In genomic region chr19:17282488-17283256, GRCh38 we compare ENCODE assay signal across 8 cellular contexts. TPM values are rescaled to one million over a fixed set of nuclear protein-coding genes. Genes with fewer than 3 reads are reported as not detected.
A peak's percentile ranks its signal among the peaks of the same experiment; 100 is the strongest.
DNase-seq lines count a peak whose midpoint lies in the region; ATAC-seq and TF ChIP-seq lines count a peak whose summit lies in the region.

No MANE protein-coding gene starts in this region.

- H3K4me1 ChIP-seq in HCT116 (ENCODE audit: control insufficient read depth in 1 of 2, insufficient read depth in 2 of 2, low read length in 2 of 2), result peaks cover 0 to 27% of the 10 kb centered on the region in 2 experiments; a peak in 2 of 4 replicates
- peaks cover 5 to 8% (median 6%) of the 10 kb centered on the region in 3 donors for H3K4me1 ChIP-seq in skeletal muscle tissue (ENCODE audit: control insufficient read depth in 3 of 3, insufficient read depth in 3 of 3, low read length in 3 of 3)

- H3K27ac ChIP-seq in HCT116 (ENCODE audit: low read depth, low read length), result peak overlapping the region; percentile 74
- no peak overlapping the region for H3K27ac ChIP-seq in skeletal muscle tissue (ENCODE audit: low read depth, low read length)

- peaks cover 12% of the 10 kb centered on the region; the same call in 1 of the 2 replicates for H3K79me2 ChIP-seq in HCT116 (ENCODE audit: insufficient read depth, low read length)

- POLR2A ChIA-PET in HCT116 (lab: Charles Lee), result interaction anchor here (0.7 to 2.3 kb wide), 2 partner anchors 16 to 1186 kb away, joined by 3 to 8 read pairs; partner anchors contain the start of gene BABAM1

- H3K9me3 ChIP-seq in HCT116 (ENCODE audit: control insufficient read depth in 1 of 2, insufficient read depth in 1 of 2, low read depth in 1 of 2, low read length in 2 of 2), result no peaks in the 10 kb centered on the region
- no peaks in the 10 kb centered on the region for H3K9me3 ChIP-seq in iPS-18c (ENCODE audit: control insufficient read depth, insufficient read depth, low read length)
- no peaks in the 10 kb centered on the region for H3K9me3 ChIP-seq in skeletal muscle tissue (ENCODE audit: control insufficient read depth in 3 of 3, low read length in 3 of 3)

- peak overlapping the region; percentile 82 for H3K4me2 ChIP-seq in HCT116 (ENCODE audit: low read length)

- TF ChIP-seq POLR2A in HCT116 (IDR thresholded peaks at IDR 0.05; ENCODE audit: borderline replicate concordance, extremely low read depth, insufficient read depth, insufficient read length), result peak; percentile 40

- H4K20me1 ChIP-seq in HCT116 (ENCODE audit: insufficient read depth), result no peaks in the 10 kb centered on the region

- DNase-seq in DMS79 treated with DMSO at 0.1 percent for 48 hours (lab: John Stamatoyannopoulos, UW), result peak; percentile 77
- DNase-seq in HCT116 (ENCODE audit: low read depth, low spot score), result peak; percentile 57
- peak; percentile 71 for DNase-seq in NCI-H2029 (lab: John Stamatoyannopoulos, UW)
- peak; percentile 77 for DNase-seq in T1000 (lab: John Stamatoyannopoulos, UW)
- DNase-seq in astrocyte of the spinal cord (ENCODE audit: low read depth, low spot score), result peak; percentile 65

- TF ChIP-seq CTCF in HCT116 (IDR thresholded peaks at IDR 0.05 in 2 of 3, conservative IDR thresholded peaks at IDR 0.05 in 1 of 3; ENCODE audit: borderline replicate concordance in 1 of 3, insufficient read depth in 1 of 3, low read depth in 2 of 3, low read length in 2 of 3), result peak; percentile 83 to 93 (median 91)
- peak; percentile 92 for TF ChIP-seq CTCF in astrocyte of the spinal cord (IDR thresholded peaks at IDR 0.05; ENCODE audit: low read depth, low read length)

- ATAC-seq in HCT116, result peak; percentile 88
- no peak for ATAC-seq in HG03442 (IDR thresholded peaks at IDR 0.05; ENCODE audit: unreplicated experiment)

- intact Hi-C loops in HCT116 (cut with micrococcal nuclease), result loop anchor here (1.0 to 5.0 kb wide), 3 partner anchors 77 to 505 kb away; no protein-coding TSS in a partner anchor

- peak; percentile 96 for TF ChIP-seq RAD21 in HCT116 (IDR thresholded peaks at IDR 0.05; ENCODE audit: low read depth)

- peak overlapping the region; percentile 76 for H3K9ac ChIP-seq in HCT116 (ENCODE audit: low read length)
- H3K9ac ChIP-seq in skeletal muscle tissue (ENCODE audit: low read depth in 1 of 3, low read length in 3 of 3), result peak overlapping the region in 1 of 3 donors; percentile 68

- in situ Hi-C loops in astrocyte of the spinal cord (cut with HindIII; ENCODE audit: low sequenced_read_pairs), result no loop called here

- CTCF ChIA-PET in HCT116 (lab: Charles Lee), result interaction anchor here (0.8 to 1.5 kb wide), 5 partner anchors 16 to 214 kb away, joined by 3 to 7 read pairs (median 4); partner anchors contain the start of gene BABAM1

- no peaks in the 10 kb centered on the region for H3K9me2 ChIP-seq in HCT116 (ENCODE audit: insufficient read depth)

- RAD21 ChIA-PET in HCT116 (lab: Charles Lee; ENCODE audit: low non-redundant PET in 1 of 2, low total read pairs in 2 of 2, uncharacterized antibody in 2 of 2, unreplicated experiment in 2 of 2), result no interaction called here

- no peaks in the 10 kb centered on the region for H3K27me3 ChIP-seq in HCT116 (ENCODE audit: insufficient read depth, low read length)
- H3K27me3 ChIP-seq in skeletal muscle tissue (ENCODE audit: control insufficient read depth in 3 of 3, insufficient read depth in 3 of 3, low read length in 3 of 3), result peaks cover 12 to 23% (median 14%) of the 10 kb centered on the region in 3 donors

- H2AFZ ChIP-seq in HCT116 (ENCODE audit: low read depth, low read length, poor library complexity, severe bottlenecking), result no peak overlapping the region

- H3K4me3 ChIP-seq in HCT116 (replicated peaks in 1 of 2; ENCODE audit: low read depth in 1 of 2, low read length in 2 of 2), result peak overlapping the region; percentile 44 to 63
- H3K4me3 ChIP-seq in astrocyte of the spinal cord (ENCODE audit: low read depth, low read length), result peak overlapping the region; percentile 25
- peak overlapping the region; percentile 41 for H3K4me3 ChIP-seq in iPS-18c (ENCODE audit: insufficient read depth, low read depth, low read length)
- H3K4me3 ChIP-seq in skeletal muscle tissue (ENCODE audit: low read length in 3 of 3), result peak overlapping the region in 2 of 3 donors; percentile 55 to 60

- no TSS peak for BruUV-seq in HCT116 (replicated peaks; lab: Mats Ljungman, UMichigan)

- H3K36me3 ChIP-seq in HCT116 (ENCODE audit: control insufficient read depth in 1 of 2, insufficient read depth in 2 of 2, low read length in 2 of 2) (peaks cover 0 to 6% of the 10 kb centered on the region in 2 experiments; a peak in 1 of 4 replicates), skeletal muscle tissue (ENCODE audit: control insufficient read depth in 3 of 3, insufficient read depth in 3 of 3, low read length in 3 of 3) (peaks cover 5 to 12% (median 7%) of the 10 kb centered on the region in 3 donors)

TF ChIP-seq in HCT116, 20 proteins besides CTCF, POLR2A, EP300 and RAD21:
- TF ChIP-seq POLR2AphosphoS5 (IDR thresholded peaks at IDR 0.05; ENCODE audit: low read depth, low read length) (no peak), ZFX (IDR thresholded peaks at IDR 0.05) (peak; percentile 30; the same call in 1 of the 2 replicates), TCF7L2 (IDR thresholded peaks at IDR 0.05; ENCODE audit: borderline replicate concordance, extremely low read depth, insufficient read depth, insufficient read length) (peak; percentile 39)
- TF ChIP-seq, protein P1, sequence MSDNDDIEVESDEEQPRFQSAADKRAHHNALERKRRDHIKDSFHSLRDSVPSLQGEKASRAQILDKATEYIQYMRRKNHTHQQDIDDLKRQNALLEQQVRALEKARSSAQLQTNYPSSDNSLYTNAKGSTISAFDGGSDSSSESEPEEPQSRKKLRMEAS (IDR thresholded peaks at IDR 0.05), result peak; percentile 82

RNA-seq across cellular contexts. Expression of gene ANKLE1, which starts 1.0 kb away (rescaled TPM):
- 14.8 TPM for total RNA-seq in HCT116 (2021; ENCODE audit: unreplicated experiment)
- 8.7 and 8.8 TPM in 2 replicates for polyA plus RNA-seq in HCT116 (2012)
- 0.52 TPM for total RNA-seq in skeletal muscle tissue

RNA-seq across cellular contexts. Expression of gene BABAM1, which starts 15.4 kb away (rescaled TPM):
- total RNA-seq in HCT116 (2021; ENCODE audit: unreplicated experiment), result 93.3 TPM
- 71.5 and 72.7 TPM in 2 replicates for polyA plus RNA-seq in HCT116 (2012)
- 64.7 TPM for total RNA-seq in skeletal muscle tissue

RNA-seq across cellular contexts. Expression of gene USHBP1, which starts 18.1 kb away (rescaled TPM):
- 0.15 TPM for total RNA-seq in HCT116 (2021; ENCODE audit: unreplicated experiment)
- 0.04 and 0.16 TPM in 2 replicates for polyA plus RNA-seq in HCT116 (2012)
- total RNA-seq in skeletal muscle tissue, result 2.1 TPM

RNA-seq across cellular contexts. Expression of gene ABHD8, which starts 20.6 kb away (rescaled TPM):
- total RNA-seq in HCT116 (2021; ENCODE audit: unreplicated experiment), result 5.2 TPM
- polyA plus RNA-seq in HCT116 (2012), result 4.5 and 6.2 TPM in 2 replicates
- total RNA-seq in skeletal muscle tissue, result 6.8 TPM

RNA-seq across cellular contexts. Expression of gene MRPL34, which starts 23.0 kb away (rescaled TPM):
- total RNA-seq in HCT116 (2021; ENCODE audit: unreplicated experiment) (114 TPM), skeletal muscle tissue (11.5 TPM)
- polyA plus RNA-seq in HCT116 (2012), result 53.8 and 68.6 TPM in 2 replicates

Comparison
In these comparisons a context has a peak if more than half of its experiments do, and no peak if none do; other contexts are left out.
1. RNA of gene ANKLE1, which starts 1.0 kb away (total RNA-seq): 14.8 TPM in HCT116 (single experiment); 0.52 TPM in skeletal muscle tissue (single experiment); every median in the first group is over 10 times any median in the second.
2. Peak in every context shown above with its lines, with median percentiles within 50 percentile points of each other: DNase-seq and H3K4me3 ChIP-seq.